Comparison of ENCODE assay signal across 8 cellular contexts in genomic region chr1:226308166-226308722, GRCh38. TPM values are rescaled to one million over a fixed set of nuclear protein-coding genes. Genes with fewer than 3 reads are reported as not detected.
DNase-seq lines count a peak whose midpoint lies in the region; ATAC-seq and TF ChIP-seq lines count a peak whose summit lies in the region.

No MANE protein-coding gene starts in this region.

- no peak for TF ChIP-seq CTCF in fibroblast of villous mesenchyme (IDR thresholded peaks at IDR 0.05; ENCODE audit: insufficient read depth, low read depth, low read length)

- no peaks in the 10 kb centered on the region for H3K9me3 Mint-ChIP-seq in activated CD4-positive, alpha-beta memory T cell treated with anti-CD3 and anti-CD28 coated beads, Interleukin-2, amount 10 ng/mL, durations not matched to agents 7 days and 5 days

- peaks cover 8% of the 10 kb centered on the region for H3K27me3 Mint-ChIP-seq in activated CD4-positive, alpha-beta memory T cell treated with anti-CD3 and anti-CD28 coated beads, Interleukin-2, amount 10 ng/mL, durations not matched to agents 7 days and 5 days

- H3K4me2 ChIP-seq in BLaER1 = peak overlapping the region; percentile 87

- peak overlapping the region; percentile 74 for H3K27ac Mint-ChIP-seq in activated CD4-positive, alpha-beta memory T cell treated with anti-CD3 and anti-CD28 coated beads, Interleukin-2, amount 10 ng/mL, durations not matched to agents 7 days and 5 days

- POLR2A ChIA-PET in activated CD4-positive, alpha-beta memory T cell treated with anti-CD3 and anti-CD28 coated beads, Interleukin-2, amount 10 ng/mL, durations not matched to agents 7 days and 5 days (lab: Charles Lee) = interaction anchor here (0.6 to 3.2 kb wide), 14 partner anchors 8 to 538 kb away, joined by 3 to 22 read pairs (median 6); partner anchors contain the start of genes H3-3A and PARP1

- H3K9me3 ChIP-seq in BLaER1 = no peaks in the 10 kb centered on the region

- H3K4me3 ChIP-seq in BLaER1 (peak overlapping the region; percentile 100), fibroblast of villous mesenchyme (ENCODE audit: low read depth, low read length) (peak overlapping the region; percentile 98)

- peaks cover 20% of the 10 kb centered on the region; the same call in 1 of the 2 replicates for H4K20me1 ChIP-seq in BLaER1

- H3K27ac ChIP-seq in BLaER1 = peak overlapping the region; percentile 98

- peaks cover 32% of the 10 kb centered on the region for H3K4me1 Mint-ChIP-seq in activated CD4-positive, alpha-beta memory T cell treated with anti-CD3 and anti-CD28 coated beads, Interleukin-2, amount 10 ng/mL, durations not matched to agents 7 days and 5 days

- peak overlapping the region; percentile 98 for H3K9ac ChIP-seq in BLaER1

- no peaks in the 10 kb centered on the region for H3K27me3 ChIP-seq in BLaER1

- H3K36me3 ChIP-seq in BLaER1 = peaks cover 8% of the 10 kb centered on the region; the same call in 1 of the 2 replicates

- peaks cover 8% of the 10 kb centered on the region for H3K36me3 Mint-ChIP-seq in activated CD4-positive, alpha-beta memory T cell treated with anti-CD3 and anti-CD28 coated beads, Interleukin-2, amount 10 ng/mL, durations not matched to agents 7 days and 5 days (ENCODE audit: low read depth)

- peak overlapping the region; percentile 89 for H3K4me3 Mint-ChIP-seq in activated CD4-positive, alpha-beta memory T cell treated with anti-CD3 and anti-CD28 coated beads, Interleukin-2, amount 10 ng/mL, durations not matched to agents 7 days and 5 days

- H3K4me1 ChIP-seq in BLaER1 = peaks cover 40% of the 10 kb centered on the region

- ATAC-seq in GM19395 (IDR thresholded peaks at IDR 0.05; ENCODE audit: unreplicated experiment) = peak; percentile 30
- ATAC-seq in GM18520 (IDR thresholded peaks at IDR 0.05; ENCODE audit: unreplicated experiment) = no peak

- CTCF ChIA-PET in activated CD4-positive, alpha-beta memory T cell treated with anti-CD3 and anti-CD28 coated beads, Interleukin-2, amount 10 ng/mL, durations not matched to agents 7 days and 5 days (lab: Charles Lee) = interaction anchor here (1.0 to 3.6 kb wide), 6 partner anchors 25 to 243 kb away, joined by 3 to 41 read pairs (median 8); partner anchors contain the start of gene PARP1

- DNase-seq in HT-29 (ENCODE audit: low spot score) (peak; percentile 28), fibroblast of villous mesenchyme (ENCODE audit: low read depth) (no peak), pons (ENCODE audit: low spot score) (peak; percentile 1), NCI-H510A (lab: John Stamatoyannopoulos, UW) (no peak)
- DNase-seq in activated CD4-positive, alpha-beta memory T cell treated with anti-CD3 and anti-CD28 coated beads, Interleukin-2, amount 10 ng/mL, durations not matched to agents 7 days and 5 days = peak; percentile 37

RNA-seq across cellular contexts. Expression of gene LIN9, which starts 0.7 kb away (rescaled TPM):
- 5.5 and 7.5 TPM in 2 replicates for total RNA-seq in HT-29 (2014; rRNA removed; shearing (Covaris generic))
- 10 to 100 TPM; 10.4 to 11.5 TPM for total RNA-seq in activated CD4-positive, alpha-beta memory T cell treated with anti-CD3 and anti-CD28 coated beads, Interleukin-2, amount 10 ng/mL, durations not matched to agents 7 days and 5 days
- total RNA-seq in fibroblast of villous mesenchyme = 4.2 and 5.6 TPM in 2 replicates

Comparison
In these comparisons a context has a peak if more than half of its experiments do, and no peak if none do; other contexts are left out.
1. DNase-seq: peak in HT-29 (single experiment), activated CD4-positive, alpha-beta memory T cell treated with anti-CD3 and anti-CD28 coated beads, Interleukin-2, amount 10 ng/mL, durations not matched to agents 7 days and 5 days (single experiment) and pons (single experiment); none in fibroblast of villous mesenchyme (single experiment) and NCI-H510A (single experiment).